ENCODE assay signal across 4 cellular contexts in genomic region chr4:94382891-94383290, GRCh38. TPM values are rescaled to one million over a fixed set of nuclear protein-coding genes. Genes with fewer than 3 reads are reported as not detected.
"Had no signal": no experiment of that assay in that cellular context is flagged by ENCODE, and none has a peak within 500 bp of the region (broad histone marks: within the 10 kb centered on the region; RNA-seq: fewer than 3 reads in every experiment).

No MANE protein-coding gene starts in this region.

RNA-seq across cellular contexts. Expression of gene HPGDS, which starts 40.3 kb away (rescaled TPM):
- total RNA-seq: osteocyte, pulmonary artery endothelial cell, smooth muscle cell had no signal
- polyA plus RNA-seq: neural cell, smooth muscle cell had no signal
